28 cellular contexts compared by ENCODE assay signal in the genomic region with DNA sequence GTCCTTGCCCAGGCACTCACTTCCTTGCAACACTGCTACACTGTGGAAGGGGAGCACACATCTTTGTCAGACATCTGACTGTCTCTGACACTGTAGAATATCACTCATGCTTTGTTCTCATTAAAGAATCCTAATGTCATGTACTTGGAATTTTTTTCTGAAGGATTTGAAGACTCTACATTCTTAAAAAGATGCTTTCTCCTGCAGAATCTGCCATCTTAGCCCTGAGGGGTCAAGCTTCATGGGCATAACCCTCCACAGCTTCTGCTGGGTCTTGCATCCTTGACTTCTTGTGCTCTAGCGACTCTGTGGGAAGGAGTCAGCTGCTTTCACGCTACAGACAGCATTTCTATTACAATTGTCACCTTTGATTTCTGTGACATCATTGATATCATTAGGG.
"Had no signal": no experiment of that assay in that cellular context is flagged by ENCODE, and none has a peak within 500 bp of the region (broad histone marks: within the 10 kb centered on the region; RNA-seq: fewer than 3 reads in every experiment).

No MANE protein-coding gene starts in this region.

- H3K9me3 Mint-ChIP-seq: stimulated activated effector memory CD8-positive, alpha-beta T cell treated with anti-CD3 and anti-CD28 coated beads, Interleukin-12 subunit alpha, Interleukin-12 subunit beta, amount 100 ng/mL, for 72 hours; stimulated activated memory B cell treated with anti-CD40 and anti-IgM and Interleukin-4, amounts not matched to agents 10 μg/mL and 1 μg/mL and 100 μg/mL, for 72 hours; stimulated activated naive CD8-positive, alpha-beta T cell treated with anti-CD3 and anti-CD28 coated beads, Interleukin-15, amount 100 ng/mL, for 72 hours; stimulated activated naive CD8-positive, alpha-beta T cell treated with anti-CD3 and anti-CD28 coated beads, Interleukin-15, Interleukin-2, amounts not matched to agents 100 ng/mL and 50 ng/mL, for 24 hours had no signal

- H3K4me3 ChIP-seq: stomach, suprapubic skin, testis, thoracic aorta, thyroid gland, tibial artery, tibial nerve, transverse colon, upper lobe of left lung, upper lobe of right lung, uterus, vagina had no signal

- H3K4me1 Mint-ChIP-seq: stimulated activated effector memory CD8-positive, alpha-beta T cell treated with anti-CD3 and anti-CD28 coated beads, Interleukin-12 subunit alpha, Interleukin-12 subunit beta, amount 100 ng/mL, for 72 hours; stimulated activated memory B cell treated with anti-CD40 and anti-IgM and Interleukin-4, amounts not matched to agents 10 μg/mL and 1 μg/mL and 100 μg/mL, for 72 hours; stimulated activated naive CD8-positive, alpha-beta T cell treated with anti-CD3 and anti-CD28 coated beads, Interleukin-15, amount 100 ng/mL, for 72 hours had no signal

- H3K4me3 Mint-ChIP-seq: stimulated activated effector memory CD8-positive, alpha-beta T cell treated with anti-CD3 and anti-CD28 coated beads, Interleukin-12 subunit alpha, Interleukin-12 subunit beta, amount 100 ng/mL, for 72 hours; stimulated activated memory B cell treated with anti-CD40 and anti-IgM and Interleukin-4, amounts not matched to agents 10 μg/mL and 1 μg/mL and 100 μg/mL, for 72 hours; stimulated activated naive B cell treated with anti-CD40 and anti-IgM and Interleukin-4, amounts not matched to agents 10 μg/mL and 1 μg/mL and 100 μg/mL, for 72 hours; stimulated activated naive CD8-positive, alpha-beta T cell treated with anti-CD3 and anti-CD28 coated beads, Interleukin-15, amount 100 ng/mL, for 72 hours; stimulated activated naive CD8-positive, alpha-beta T cell treated with anti-CD3 and anti-CD28 coated beads, Interleukin-15, Interleukin-2, amounts not matched to agents 100 ng/mL and 50 ng/mL, for 24 hours; type B pancreatic cell had no signal

- H3K27me3 ChIP-seq: suprapubic skin, testis, thyroid gland, tibial nerve, transverse colon, upper lobe of left lung, upper lobe of right lung, uterus, vagina had no signal

- FAIRE-seq: urothelium cell line had no signal

- H3K36me3 ChIP-seq: stomach, suprapubic skin, thoracic aorta, thyroid gland, tibial artery, tibial nerve, transverse colon, upper lobe of left lung, upper lobe of right lung, uterus, vagina had no signal

- DNase-seq: stimulated activated CD4-positive, alpha-beta T cell treated with anti-CD3 and anti-CD28 coated beads, Interleukin-2, amount 100 ng/mL, for 48 hours; stimulated activated CD4-positive, alpha-beta T cell treated with anti-CD3 and anti-CD28 coated beads, Interleukin-4, amount 100 ng/mL, for 1 hour; stimulated activated CD4-positive, alpha-beta T cell treated with anti-CD3 and anti-CD28 coated beads, Interleukin-4, amount 100 ng/mL, for 24 hours; stimulated activated CD4-positive, alpha-beta T cell treated with anti-CD3 and anti-CD28 coated beads, Interleukin-4, amount 100 ng/mL, for 4 hours; stimulated activated CD8-positive, alpha-beta memory T cell treated with anti-CD3 and anti-CD28 coated beads, Interleukin-4, amount 100 ng/mL, for 48 hours; stimulated activated naive B cell treated with anti-CD40 and anti-IgM and Interleukin-4, amounts not matched to agents 10 μg/mL and 1 μg/mL and 100 μg/mL, for 72 hours; stimulated activated naive CD4-positive, alpha-beta T cell; stimulated activated naive CD4-positive, alpha-beta T cell treated with Interleukin-2 at 50 U/mL for 16 hours; stimulated activated naive CD8-positive, alpha-beta T cell treated with anti-CD3 and anti-CD28 coated beads, Interleukin-15, amount 100 ng/mL, for 72 hours; stimulated activated naive CD8-positive, alpha-beta T cell treated with anti-CD3 and anti-CD28 coated beads, Interleukin-15, Interleukin-2, amounts not matched to agents 100 U/mL and 50 U/mL, for 24 hours; stomach; substantia nigra; testis; thyroid gland; tibial artery; transverse colon; upper lobe of left lung; upper lobe of right lung; uterus had no signal

- H3K27ac Mint-ChIP-seq: stimulated activated effector memory CD8-positive, alpha-beta T cell treated with anti-CD3 and anti-CD28 coated beads, Interleukin-12 subunit alpha, Interleukin-12 subunit beta, amount 100 ng/mL, for 72 hours; stimulated activated memory B cell treated with anti-CD40 and anti-IgM and Interleukin-4, amounts not matched to agents 10 μg/mL and 1 μg/mL and 100 μg/mL, for 72 hours; stimulated activated naive B cell treated with anti-CD40 and anti-IgM and Interleukin-4, amounts not matched to agents 10 μg/mL and 1 μg/mL and 100 μg/mL, for 72 hours; stimulated activated naive CD8-positive, alpha-beta T cell treated with anti-CD3 and anti-CD28 coated beads, Interleukin-15, amount 100 ng/mL, for 72 hours; stimulated activated naive CD8-positive, alpha-beta T cell treated with anti-CD3 and anti-CD28 coated beads, Interleukin-15, Interleukin-2, amounts not matched to agents 100 ng/mL and 50 ng/mL, for 24 hours; type B pancreatic cell had no signal

- H3K36me3 Mint-ChIP-seq: stimulated activated effector memory CD8-positive, alpha-beta T cell treated with anti-CD3 and anti-CD28 coated beads, Interleukin-12 subunit alpha, Interleukin-12 subunit beta, amount 100 ng/mL, for 72 hours; stimulated activated memory B cell treated with anti-CD40 and anti-IgM and Interleukin-4, amounts not matched to agents 10 μg/mL and 1 μg/mL and 100 μg/mL, for 72 hours; stimulated activated naive B cell treated with anti-CD40 and anti-IgM and Interleukin-4, amounts not matched to agents 10 μg/mL and 1 μg/mL and 100 μg/mL, for 72 hours; type B pancreatic cell had no signal

- H3K27ac ChIP-seq: stomach, suprapubic skin, testis, thoracic aorta, thyroid gland, tibial artery, tibial nerve, transverse colon, upper lobe of left lung, upper lobe of right lung, uterus, vagina had no signal

- H3K9me3 ChIP-seq: suprapubic skin, testis, thoracic aorta, thyroid gland, tibial artery, transverse colon, upper lobe of left lung, upper lobe of right lung, uterus, vagina had no signal

- ATAC-seq: stimulated activated effector memory CD8-positive, alpha-beta T cell treated with anti-CD3 and anti-CD28 coated beads, Interleukin-12 subunit alpha, Interleukin-12 subunit beta, amount 100 ng/mL, for 72 hours; stimulated activated memory B cell treated with anti-CD40 and anti-IgM and Interleukin-4, amounts not matched to agents 10 μg/mL and 1 μg/mL and 100 μg/mL, for 72 hours; stimulated activated naive B cell treated with anti-CD40 and anti-IgM and Interleukin-4, amounts not matched to agents 10 μg/mL and 1 μg/mL and 100 μg/mL, for 72 hours; stimulated activated naive CD8-positive, alpha-beta T cell treated with anti-CD3 and anti-CD28 coated beads, Interleukin-15, amount 100 ng/mL, for 72 hours; stimulated activated naive CD8-positive, alpha-beta T cell treated with anti-CD3 and anti-CD28 coated beads, Interleukin-15, Interleukin-2, amounts not matched to agents 100 U/mL and 50 U/mL, for 24 hours; upper lobe of right lung had no signal

- H3K4me1 ChIP-seq: stomach, suprapubic skin, testis, tibial artery, transverse colon, upper lobe of left lung, upper lobe of right lung, uterus, vagina had no signal
